25 cellular contexts compared by ENCODE assay signal in the genomic region with DNA sequence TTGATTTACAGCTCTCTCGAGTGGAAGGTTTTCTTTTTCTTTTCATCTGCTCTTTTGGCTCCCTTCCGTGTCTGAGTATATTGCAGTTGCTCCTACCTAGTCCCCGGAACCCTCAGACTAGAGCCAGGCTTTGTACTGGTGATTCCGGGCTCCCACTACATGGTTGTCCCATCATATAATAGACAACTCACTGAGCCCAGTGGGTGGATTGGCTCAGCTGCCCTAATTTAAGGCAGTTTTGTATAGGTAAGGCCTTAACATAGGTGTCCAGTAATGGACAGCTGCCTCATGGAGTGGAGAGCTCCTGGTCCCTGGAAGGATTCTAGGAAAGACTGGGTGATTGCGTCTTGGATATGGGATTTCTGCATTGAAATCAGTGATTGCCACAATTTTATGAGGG. TPM values are rescaled to one million over a fixed set of nuclear protein-coding genes. Genes with fewer than 3 reads are reported as not detected.
"Had no signal": no experiment of that assay in that cellular context is flagged by ENCODE, and none has a peak within 500 bp of the region (broad histone marks: within the 10 kb centered on the region; RNA-seq: fewer than 3 reads in every experiment).

No MANE protein-coding gene starts in this region.

- DNase-seq: colonic mucosa; cortex of kidney; effector CD8-positive, alpha-beta T cell; effector memory CD8-positive, alpha-beta T cell; endodermal cell; erythroblast; foreskin keratinocyte; head of caudate nucleus; heart right ventricle; hippocampal formation; left cardiac atrium; left lung; left ventricle myocardium superior; lower lobe of right lung; mesenchymal stem cell; mucosa of descending colon; naive B cell had no signal

- H3K36me3 Mint-ChIP-seq: mesothelial cell of epicardium, naive B cell had no signal

- H3K4me3 Mint-ChIP-seq: dendritic cell treated with granulocyte-macrophage colony-stimulating factor and Interleukin-4, amounts not matched to agents 40 ng/mL and 50 ng/mL, for 4 days; effector memory CD8-positive, alpha-beta T cell; endodermal cell; mesothelial cell of epicardium; naive B cell had no signal

- H3K27me3 Mint-ChIP-seq: dendritic cell treated with granulocyte-macrophage colony-stimulating factor and Interleukin-4, amounts not matched to agents 40 ng/mL and 50 ng/mL, for 4 days had no signal

- H3K9me3 Mint-ChIP-seq: dendritic cell treated with granulocyte-macrophage colony-stimulating factor and Interleukin-4, amounts not matched to agents 40 ng/mL and 50 ng/mL, for 4 days; effector memory CD8-positive, alpha-beta T cell; endodermal cell; mesothelial cell of epicardium; naive B cell had no signal

- ATAC-seq: effector memory CD8-positive, alpha-beta T cell; esophagus mucosa; foreskin keratinocyte; gastroesophageal sphincter; heart right ventricle; left cardiac atrium; left lung; left ventricle myocardium superior; lower lobe of right lung; mucosa of descending colon had no signal

- H3K4me1 Mint-ChIP-seq: endodermal cell, mesothelial cell of epicardium, naive B cell had no signal

- H3K27ac Mint-ChIP-seq: dendritic cell treated with granulocyte-macrophage colony-stimulating factor and Interleukin-4, amounts not matched to agents 40 ng/mL and 50 ng/mL, for 4 days; effector memory CD8-positive, alpha-beta T cell; endodermal cell; mesothelial cell of epicardium had no signal

RNA-seq across cellular contexts. Expression of a gene that starts 58.0 kb away (rescaled TPM):
- total RNA-seq: dermis microvascular lymphatic vessel endothelial cell, endodermal cell, esophagus mucosa, fibroblast of villous mesenchyme, foreskin keratinocyte, lung microvascular endothelial cell, mesenteric fat pad, mesothelial cell of epicardium had no signal
